Comparison of ENCODE assay signal across 1 cellular context in the genomic region with DNA sequence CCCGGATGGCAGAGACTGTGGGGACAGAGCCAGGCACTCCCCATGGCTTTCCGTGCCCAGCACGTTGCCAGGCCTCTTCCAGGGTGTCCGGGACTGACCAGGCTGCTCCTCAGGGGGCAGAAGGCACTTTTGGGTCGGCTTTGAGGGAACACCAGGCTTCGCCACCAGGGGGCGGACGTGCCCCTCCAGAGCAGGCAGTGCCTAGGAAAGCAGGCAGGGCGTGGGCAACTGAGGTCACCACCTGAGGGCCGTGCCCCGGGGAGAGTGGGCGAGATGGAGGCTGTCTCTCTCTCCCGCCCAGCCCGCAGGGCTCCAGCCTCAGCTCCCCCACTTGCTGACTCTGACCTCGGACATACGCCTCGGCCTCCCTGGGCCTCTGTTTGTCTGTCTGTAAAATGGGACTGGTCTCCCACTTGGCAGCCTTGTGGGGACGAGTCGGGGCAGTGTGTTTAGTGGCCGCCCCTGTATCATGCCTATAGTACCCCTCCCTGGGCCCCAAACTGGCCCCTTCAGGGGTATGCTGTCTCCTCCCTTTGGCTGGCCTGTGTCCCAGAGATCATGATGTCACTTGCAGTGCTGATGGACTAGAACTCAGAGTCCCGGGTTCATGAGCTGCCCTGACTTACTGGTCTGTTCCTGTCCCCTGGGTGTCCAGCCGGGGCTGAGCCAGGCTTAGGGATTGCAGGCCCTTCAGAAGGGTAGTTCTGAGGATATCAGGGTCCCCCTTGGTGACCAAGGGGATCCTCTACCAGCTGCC.
TF ChIP-seq lines count a peak whose summit lies in the region.

No MANE protein-coding gene starts in this region.

TF ChIP-seq in HEK293, 187 proteins besides CTCF, POLR2A, EP300 and RAD21 (continued from another document):
- TF ChIP-seq, protein P1, sequence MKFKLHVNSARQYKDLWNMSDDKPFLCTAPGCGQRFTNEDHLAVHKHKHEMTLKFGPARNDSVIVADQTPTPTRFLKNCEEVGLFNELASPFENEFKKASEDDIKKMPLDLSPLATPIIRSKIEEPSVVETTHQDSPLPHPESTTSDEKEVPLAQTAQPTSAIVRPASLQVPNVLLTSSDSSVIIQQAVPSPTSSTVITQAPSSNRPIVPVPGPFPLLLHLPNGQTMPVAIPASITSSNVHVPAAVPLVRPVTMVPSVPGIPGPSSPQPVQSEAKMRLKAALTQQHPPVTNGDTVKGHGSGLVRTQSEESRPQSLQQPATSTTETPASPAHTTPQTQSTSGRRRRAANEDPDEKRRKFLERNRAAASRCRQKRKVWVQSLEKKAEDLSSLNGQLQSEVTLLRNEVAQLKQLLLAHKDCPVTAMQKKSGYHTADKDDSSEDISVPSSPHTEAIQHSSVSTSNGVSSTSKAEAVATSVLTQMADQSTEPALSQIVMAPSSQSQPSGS (tag by site-specific recombination; IDR thresholded peaks at IDR 0.05; ENCODE audit: low read depth), result 0 out of 2 replicates have a peak, but pooled peaks have one; percentile 6
- peak; percentile 74 for TF ChIP-seq ZIC2 (tag by site-specific recombination; IDR thresholded peaks at IDR 0.05)
- TF ChIP-seq, protein P2, sequence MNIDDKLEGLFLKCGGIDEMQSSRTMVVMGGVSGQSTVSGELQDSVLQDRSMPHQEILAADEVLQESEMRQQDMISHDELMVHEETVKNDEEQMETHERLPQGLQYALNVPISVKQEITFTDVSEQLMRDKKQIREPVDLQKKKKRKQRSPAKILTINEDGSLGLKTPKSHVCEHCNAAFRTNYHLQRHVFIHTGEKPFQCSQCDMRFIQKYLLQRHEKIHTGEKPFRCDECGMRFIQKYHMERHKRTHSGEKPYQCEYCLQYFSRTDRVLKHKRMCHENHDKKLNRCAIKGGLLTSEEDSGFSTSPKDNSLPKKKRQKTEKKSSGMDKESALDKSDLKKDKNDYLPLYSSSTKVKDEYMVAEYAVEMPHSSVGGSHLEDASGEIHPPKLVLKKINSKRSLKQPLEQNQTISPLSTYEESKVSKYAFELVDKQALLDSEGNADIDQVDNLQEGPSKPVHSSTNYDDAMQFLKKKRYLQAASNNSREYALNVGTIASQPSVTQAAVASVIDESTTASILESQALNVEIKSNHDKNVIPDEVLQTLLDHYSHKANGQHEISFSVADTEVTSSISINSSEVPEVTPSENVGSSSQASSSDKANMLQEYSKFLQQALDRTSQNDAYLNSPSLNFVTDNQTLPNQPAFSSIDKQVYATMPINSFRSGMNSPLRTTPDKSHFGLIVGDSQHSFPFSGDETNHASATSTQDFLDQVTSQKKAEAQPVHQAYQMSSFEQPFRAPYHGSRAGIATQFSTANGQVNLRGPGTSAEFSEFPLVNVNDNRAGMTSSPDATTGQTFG (tag by site-specific recombination; IDR thresholded peaks at IDR 0.05; ENCODE audit: borderline replicate concordance), result no peak
- 0 out of 2 replicates have a peak, but pooled peaks have one; percentile 15 for TF ChIP-seq YY1 (tag by site-specific recombination; IDR thresholded peaks at IDR 0.05)
- no peak for TF ChIP-seq ZNF404 (tag by site-specific recombination; IDR thresholded peaks at IDR 0.05)
- no peak for TF ChIP-seq ZNF843 (tag by site-specific recombination; IDR thresholded peaks at IDR 0.05)
- TF ChIP-seq ZNF433 (tag by site-specific recombination; IDR thresholded peaks at IDR 0.05; ENCODE audit: low read depth), result no peak
- TF ChIP-seq, protein P3, sequence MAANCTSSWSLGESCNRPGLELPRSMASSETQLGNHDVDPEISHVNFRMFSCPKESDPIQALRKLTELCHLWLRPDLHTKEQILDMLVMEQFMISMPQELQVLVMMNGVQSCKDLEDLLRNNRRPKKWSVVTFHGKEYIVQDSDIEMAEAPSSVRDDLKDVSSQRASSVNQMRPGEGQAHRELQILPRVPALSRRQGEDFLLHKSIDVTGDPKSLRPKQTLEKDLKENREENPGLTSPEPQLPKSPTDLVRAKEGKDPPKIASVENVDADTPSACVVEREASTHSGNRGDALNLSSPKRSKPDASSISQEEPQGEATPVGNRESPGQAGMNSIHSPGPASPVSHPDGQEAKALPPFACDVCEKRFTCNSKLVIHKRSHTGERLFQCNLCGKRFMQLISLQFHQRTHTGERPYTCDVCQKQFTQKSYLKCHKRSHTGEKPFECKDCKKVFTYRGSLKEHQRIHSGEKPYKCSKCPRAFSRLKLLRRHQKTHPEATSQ (tag by site-specific recombination; IDR thresholded peaks at IDR 0.05), result 0 out of 2 replicates have a peak, but pooled peaks have one; percentile 31
TF ChIP-seq in HEK293: peak in this region for 31.
